11 cellular contexts compared by ENCODE assay signal in genomic region chr11:101848262-101848661, GRCh38.
A peak's percentile ranks its signal among the peaks of the same experiment; 100 is the strongest.
DNase-seq lines count a peak whose midpoint lies in the region; TF ChIP-seq lines count a peak whose summit lies in the region.
"Had no signal": no experiment of that assay in that cellular context is flagged by ENCODE, and none has a peak within 500 bp of the region (broad histone marks: within the 10 kb centered on the region; RNA-seq: fewer than 3 reads in every experiment).

No MANE protein-coding gene starts in this region.

- no peak overlapping the region for H3K4me3 ChIP-seq in DOHH2 (ENCODE audit: low read length)
- H3K4me3 ChIP-seq in Loucy (ENCODE audit: low read length, poor library complexity, severe bottlenecking), result no peak overlapping the region
- no peak overlapping the region for H3K4me3 ChIP-seq in neural cell (ENCODE audit: low read length)
- H3K4me3 ChIP-seq: lung had no signal

- no peak for TF ChIP-seq EP300 in neural cell (conservative IDR thresholded peaks at IDR 0.05; ENCODE audit: poor library complexity, severe bottlenecking)

- H3K27ac ChIP-seq in DOHH2 (ENCODE audit: low read depth, low read length) (no peak overlapping the region), neural cell (ENCODE audit: low read length) (no peak overlapping the region)

- H2AFZ ChIP-seq in Loucy (ENCODE audit: low read length) (no peak overlapping the region), neural cell (ENCODE audit: low read depth, low read length) (no peak overlapping the region)

- no peaks in the 10 kb centered on the region for H4K20me1 ChIP-seq in DOHH2 (ENCODE audit: control insufficient read depth, insufficient read depth, low read depth, low read length)
- no peaks in the 10 kb centered on the region for H4K20me1 ChIP-seq in Loucy (ENCODE audit: insufficient read depth, low read length, poor library complexity, severe bottlenecking)
- H4K20me1 ChIP-seq in neural cell (ENCODE audit: insufficient read depth), result no peaks in the 10 kb centered on the region

- H3K9me3 ChIP-seq in DOHH2 (ENCODE audit: control insufficient read depth, insufficient read depth, low read length) (no peaks in the 10 kb centered on the region), Loucy (ENCODE audit: insufficient read depth, low read depth, low read length) (no peaks in the 10 kb centered on the region), neural cell (ENCODE audit: low read length) (no peaks in the 10 kb centered on the region)

- no peaks in the 10 kb centered on the region for H3K4me1 ChIP-seq in DOHH2 (ENCODE audit: control insufficient read depth, low read length)
- H3K4me1 ChIP-seq in Loucy (ENCODE audit: insufficient read depth, low read length, poor library complexity, severe bottlenecking), result no peaks in the 10 kb centered on the region

- H3K9me2 ChIP-seq in DOHH2 (replicated peaks; ENCODE audit: control insufficient read depth, low read length), result no peaks in the 10 kb centered on the region
- H3K9me2 ChIP-seq in Loucy (replicated peaks; ENCODE audit: low read depth, low read length), result no peaks in the 10 kb centered on the region
- no peaks in the 10 kb centered on the region for H3K9me2 ChIP-seq in neural cell (ENCODE audit: insufficient read depth, low read length)

- peak; percentile 75 for TF ChIP-seq RAD21 in neural cell (conservative IDR thresholded peaks at IDR 0.05)

- H3K27me3 ChIP-seq in DOHH2 (ENCODE audit: control insufficient read depth, low read length) (no peaks in the 10 kb centered on the region), Loucy (ENCODE audit: insufficient read depth, low read length, poor library complexity, severe bottlenecking) (no peaks in the 10 kb centered on the region), neural cell (ENCODE audit: insufficient read depth, low read depth, low read length) (no peaks in the 10 kb centered on the region)

- in situ Hi-C loops in GM13977 (cut with MboI; ENCODE audit: low pct_unique_long_range_greater_than_20kb, low sequenced_read_pairs, unreplicated experiment), result no loop called here

- H3K4me2 ChIP-seq in DOHH2 (ENCODE audit: low read length) (no peak overlapping the region), Loucy (ENCODE audit: low read depth, low read length, poor library complexity, severe bottlenecking) (no peak overlapping the region), neural cell (ENCODE audit: low read length) (no peak overlapping the region)

- peak; percentile 44 for TF ChIP-seq CTCF in DOHH2 (IDR thresholded peaks at IDR 0.05; ENCODE audit: low read depth, low read length, poor library complexity, severe bottlenecking)
- peak; percentile 60 for TF ChIP-seq CTCF in Loucy (conservative IDR thresholded peaks at IDR 0.05; ENCODE audit: low read length)
- peak; percentile 67 for TF ChIP-seq CTCF in neural cell (IDR thresholded peaks at IDR 0.05; ENCODE audit: poor library complexity, severe bottlenecking)
- TF ChIP-seq CTCF in GM13977 (IDR thresholded peaks at IDR 0.05; ENCODE audit: extremely low read depth, insufficient read depth, missing control alignments), result no peak

- H3K79me2 ChIP-seq in DOHH2 (ENCODE audit: control insufficient read depth, low read length) (no peaks in the 10 kb centered on the region), Loucy (ENCODE audit: insufficient read depth, low read length) (no peaks in the 10 kb centered on the region), neural cell (replicated peaks; ENCODE audit: insufficient read depth, low read length) (no peaks in the 10 kb centered on the region)

- H3K9ac ChIP-seq in Loucy (ENCODE audit: low read depth, low read length, poor library complexity, severe bottlenecking), result no peak overlapping the region
- no peak overlapping the region for H3K9ac ChIP-seq in neural cell (ENCODE audit: low read length)

- H3F3A ChIP-seq in DOHH2 (ENCODE audit: control insufficient read depth, insufficient read depth), result no peaks in the 10 kb centered on the region
- no peaks in the 10 kb centered on the region for H3F3A ChIP-seq in Loucy (ENCODE audit: low read depth)
- H3F3A ChIP-seq in neural cell (ENCODE audit: insufficient read depth, low read length, poor library complexity, severe bottlenecking), result no peaks in the 10 kb centered on the region

- DNase-seq in dedifferentiated amniotic fluid mesenchymal stem cell (ENCODE audit: extremely low spot score), result peak; percentile 63
- DNase-seq in HuH-7.5 (ENCODE audit: low spot score), result no peak
- no peak for DNase-seq in GM13977 (ENCODE audit: low spot score)
- DNase-seq in activated CD8-positive, alpha-beta memory T cell treated with anti-CD3 and anti-CD28 coated beads for 24 hours, result no peak
- DNase-seq in DMS79 (lab: John Stamatoyannopoulos, UW), result no peak
- DNase-seq: activated CD4-positive, alpha-beta T cell treated with anti-CD3 and anti-CD28 coated beads for 48 hours; stimulated activated CD4-positive, alpha-beta T cell treated with anti-CD3 and anti-CD28 coated beads, Interleukin-4, amount 100 ng/mL, for 4 hours had no signal

- H3K36me3 ChIP-seq in DOHH2 (ENCODE audit: control insufficient read depth, low read length) (no peaks in the 10 kb centered on the region), Loucy (ENCODE audit: insufficient read depth, low read length) (no peaks in the 10 kb centered on the region), neural cell (ENCODE audit: insufficient read depth, low read length) (no peaks in the 10 kb centered on the region)

TF ChIP-seq in neural cell, 6 proteins besides CTCF, POLR2A, EP300 and RAD21:
- TF ChIP-seq SMC3 (conservative IDR thresholded peaks at IDR 0.05; ENCODE audit: poor library complexity), result peak; percentile 81
- TF ChIP-seq REST (IDR thresholded peaks at IDR 0.05; ENCODE audit: borderline replicate concordance), result no peak
